Comparison of ENCODE assay signal across 25 cellular contexts in the genomic region with DNA sequence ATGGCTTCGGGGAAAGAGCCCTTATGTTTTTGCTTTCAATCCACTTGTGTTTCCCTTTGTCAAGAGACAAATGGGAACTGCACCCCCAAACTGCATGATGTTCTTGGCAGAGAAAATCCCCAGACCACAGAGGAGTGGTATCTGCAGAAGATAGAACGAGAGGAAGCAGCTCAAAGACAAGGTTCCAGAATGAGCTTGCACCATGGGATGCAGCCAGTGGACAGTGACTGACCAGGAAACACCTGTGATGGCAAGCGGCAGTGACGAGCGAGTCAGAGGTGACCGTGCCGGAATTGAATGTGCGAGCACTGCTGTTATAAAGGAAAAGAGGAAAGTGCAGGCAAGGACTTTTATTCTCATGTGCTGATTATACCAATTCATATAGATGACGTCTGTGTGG. TPM values are rescaled to one million over a fixed set of nuclear protein-coding genes. Genes with fewer than 3 reads are reported as not detected.
A peak's percentile ranks its signal among the peaks of the same experiment; 100 is the strongest.
DNase-seq lines count a peak whose midpoint lies in the region; ATAC-seq and TF ChIP-seq lines count a peak whose summit lies in the region.
"Had no signal": no experiment of that assay in that cellular context is flagged by ENCODE, and none has a peak within 500 bp of the region (broad histone marks: within the 10 kb centered on the region; RNA-seq: fewer than 3 reads in every experiment).

No MANE protein-coding gene starts in this region.

- TF ChIP-seq CTCF in endodermal cell (conservative IDR thresholded peaks at IDR 0.05) (no peak), brain microvascular endothelial cell (IDR thresholded peaks at IDR 0.05; ENCODE audit: low read depth, low read length, missing control alignments) (no peak)

- H3K4me1 ChIP-seq in endodermal cell (ENCODE audit: control insufficient read depth, insufficient read depth, low read length) = no peaks in the 10 kb centered on the region

- H3K27ac ChIP-seq in endodermal cell (ENCODE audit: low read depth, low read length) (no peak overlapping the region), brain microvascular endothelial cell (no peak overlapping the region)
- H3K27ac ChIP-seq: SJCRH30 had no signal

- DNase-seq in A172 (ENCODE audit: low spot score) = peak; percentile 26
- peak; percentile 4 for DNase-seq in RKO (ENCODE audit: low spot score)
- peak; percentile 20 for DNase-seq in endodermal cell
- peak; percentile 33 for DNase-seq in midbrain (lab: John Stamatoyannopoulos, UW)
- no peak for DNase-seq in stimulated activated CD4-positive, alpha-beta T cell treated with anti-CD3 and anti-CD28 coated beads, Interleukin-1b, Interleukin-23, amount 100 ng/mL, for 48 hours
- DNase-seq in brain microvascular endothelial cell = no peak
- DNase-seq: 8988T; CD4-positive, alpha-beta T cell; COR-L47; DMS 273 treated with DMSO at 0.1 percent for 48 hours; DMS79 treated with DMSO at 0.1 percent for 48 hours; H9; HFFc6; Karpas-422; NCI-H1694; NCI-H2081; NCI-H2171; NCI-H345; NCI-H524; NCI-H774; NK-92 treated with Interleukin-12 subunit alpha and Interleukin-12 subunit beta, amount 100 ng/mL, for 24 hours; SJCRH30 had no signal

- WGBS in endodermal cell (ENCODE audit: insufficient coverage in 1 of 2, insufficient read length in 1 of 2), 2 experiments = 84 to 99% methylated on average over 8 to 9 of the region's 9 CpGs

- no peak overlapping the region for H3K4me3 Mint-ChIP-seq in endodermal cell
- H3K4me3 Mint-ChIP-seq: B cell; CD4-positive, alpha-beta T cell; H9; HFFc6 had no signal

- no peak overlapping the region for H3K9ac ChIP-seq in endodermal cell (ENCODE audit: extremely low read depth, low read length, poor library complexity, severe bottlenecking)

- no peaks in the 10 kb centered on the region for H3K27me3 Mint-ChIP-seq in endodermal cell (ENCODE audit: insufficient read depth)

- in situ Hi-C loops in brain microvascular endothelial cell (cut with HindIII; ENCODE audit: low pct_ligation_motif_present, low sequenced_read_pairs) = no loop called here

- no peaks in the 10 kb centered on the region for H3K9me3 Mint-ChIP-seq in endodermal cell
- H3K9me3 Mint-ChIP-seq: CD4-positive, alpha-beta T cell; H9; HFFc6 had no signal

- no peak overlapping the region for H3K27ac Mint-ChIP-seq in endodermal cell
- H3K27ac Mint-ChIP-seq: B cell; CD4-positive, alpha-beta T cell; HFFc6 had no signal

- no peaks in the 10 kb centered on the region for H3K9me3 ChIP-seq in endodermal cell (ENCODE audit: control insufficient read depth, low read length)
- H3K9me3 ChIP-seq: SJCRH30 had no signal

- H3K4me1 Mint-ChIP-seq in endodermal cell = peaks cover 11% of the 10 kb centered on the region
- H3K4me1 Mint-ChIP-seq: B cell had no signal

- ATAC-seq in HG03460 (IDR thresholded peaks at IDR 0.05; ENCODE audit: unreplicated experiment) = no peak
- no peak for ATAC-seq in esophagus mucosa

- H3K27me3 ChIP-seq in endodermal cell (ENCODE audit: control insufficient read depth, insufficient read depth, low read length, poor library complexity, severe bottlenecking) = no peaks in the 10 kb centered on the region
- no peaks in the 10 kb centered on the region for H3K27me3 ChIP-seq in brain microvascular endothelial cell (replicated peaks)
- H3K27me3 ChIP-seq: SJCRH30 had no signal

- H3K36me3 ChIP-seq in endodermal cell (ENCODE audit: control insufficient read depth, insufficient read depth, low read length) (no peaks in the 10 kb centered on the region), brain microvascular endothelial cell (replicated peaks) (no peaks in the 10 kb centered on the region)
- H3K36me3 ChIP-seq: SJCRH30 had no signal

- H3K36me3 Mint-ChIP-seq in endodermal cell (ENCODE audit: low read depth) = no peaks in the 10 kb centered on the region

- H3K4me3 ChIP-seq in endodermal cell (ENCODE audit: low read length) = no peak overlapping the region
- no peak overlapping the region for H3K4me3 ChIP-seq in brain microvascular endothelial cell (ENCODE audit: low read depth, low read length)
- H3K4me3 ChIP-seq: SJCRH30 had no signal

RNA-seq across cellular contexts. Expression of gene IRS2, which starts 46.3 kb away (rescaled TPM):
- 1.4 and 2.3 TPM in 2 replicates for total RNA-seq in A172 (2014; rRNA removed; shearing (Covaris generic))
- total RNA-seq in endodermal cell (10 to 100 TPM; 16.9 to 23.7 TPM), esophagus mucosa (1.6 TPM)
- 9.5 TPM for polyA plus RNA-seq in endodermal cell (2013, experiment 1 of 2)
- 9.9 TPM for polyA plus RNA-seq in endodermal cell (2013, experiment 2 of 2)

Comparison
In these comparisons a context has a peak if more than half of its experiments do, and no peak if none do; other contexts are left out.
1. DNase-seq: peak in A172 (single experiment), RKO (single experiment), endodermal cell (single experiment) and midbrain (single experiment); none in stimulated activated CD4-positive, alpha-beta T cell treated with anti-CD3 and anti-CD28 coated beads, Interleukin-1b, Interleukin-23, amount 100 ng/mL, for 48 hours (single experiment) and brain microvascular endothelial cell (single experiment).